35 cellular contexts compared by ENCODE assay signal in the genomic region with DNA sequence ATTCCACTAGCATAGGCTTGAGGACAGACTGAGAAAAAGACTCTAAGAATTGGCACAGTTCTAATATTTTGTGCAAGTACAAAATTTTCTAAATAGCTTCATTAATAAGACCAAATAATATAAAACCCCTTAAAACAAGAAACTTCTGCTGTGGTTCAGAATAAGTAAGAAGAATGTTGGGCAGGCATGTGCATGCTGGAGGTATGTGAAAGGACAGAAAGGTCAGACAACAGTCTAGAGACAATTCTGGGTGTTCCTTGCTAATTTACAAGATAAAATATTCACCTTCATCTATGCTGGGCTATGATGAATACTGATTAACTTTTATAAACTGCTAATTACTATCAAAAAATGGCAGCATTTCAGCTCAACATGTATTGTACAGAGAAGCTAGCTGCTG. TPM values are rescaled to one million over a fixed set of nuclear protein-coding genes. Genes with fewer than 3 reads are reported as not detected.
"Had no signal": no experiment of that assay in that cellular context is flagged by ENCODE, and none has a peak within 500 bp of the region (broad histone marks: within the 10 kb centered on the region; RNA-seq: fewer than 3 reads in every experiment).

No MANE protein-coding gene starts in this region.

- H3K27me3 ChIP-seq: dorsolateral prefrontal cortex, right lobe of liver, uterus had no signal

- H3K36me3 ChIP-seq: uterus had no signal

- H3K4me3 ChIP-seq: coronary artery, dorsolateral prefrontal cortex, left ventricle myocardium inferior, lung, right lobe of liver, skin epidermis, uterus had no signal

- DNase-seq: activated CD4-positive, alpha-beta memory T cell treated with anti-CD3 and anti-CD28 coated beads for 36 hours; activated CD4-positive, alpha-beta T cell treated with anti-CD3 and anti-CD28 coated beads, Interleukin-2, amount 10 ng/mL, durations not matched to agents 24 days and 14 days; activated CD4-positive, CD25-positive, alpha-beta regulatory T cell treated with anti-CD3 and anti-CD28 coated beads, Interleukin-2, amount 50 U/mL, for 72 hours; activated CD8-positive, alpha-beta memory T cell treated with anti-CD3 and anti-CD28 coated beads, Interleukin-2, amount 50 U/mL, for 48 hours; activated gamma-delta T cell; activated naive CD4-positive, alpha-beta T cell treated with anti-CD3 and anti-CD28 coated beads, Interleukin-2, amount 10 ng/mL, durations not matched to agents 7 days and 5 days; activated T-cell treated with anti-CD3 and anti-CD28 coated beads, Interleukin-2, amount 50 U/mL, for 24 hours; amygdala; dorsolateral prefrontal cortex; effector memory CD8-positive, alpha-beta T cell; foreskin fibroblast; head of caudate nucleus; left ventricle myocardium inferior; posterior cingulate gyrus; right lobe of liver; stimulated activated CD4-positive, alpha-beta T cell treated with anti-CD3 and anti-CD28 coated beads, Interleukin-4, amount 100 ng/mL, for 24 hours; stimulated activated naive CD8-positive, alpha-beta T cell treated with anti-CD3 and anti-CD28 coated beads, Interleukin-15, amount 100 ng/mL, for 72 hours; substantia nigra; SW 1271; T1000; uterus; WERI-Rb-1 had no signal

- H3K27me3 Mint-ChIP-seq: activated CD4-positive, alpha-beta memory T cell treated with anti-CD3 and anti-CD28 coated beads for 36 hours; activated CD4-positive, alpha-beta T cell treated with anti-CD3 and anti-CD28 coated beads, Interleukin-2, amount 10 ng/mL, durations not matched to agents 24 days and 14 days; activated naive CD4-positive, alpha-beta T cell treated with anti-CD3 and anti-CD28 coated beads, Interleukin-2, amount 10 ng/mL, durations not matched to agents 7 days and 5 days; activated T-cell treated with anti-CD3 and anti-CD28 coated beads, Interleukin-2, amount 50 U/mL, for 24 hours; effector memory CD8-positive, alpha-beta T cell; stimulated activated naive CD8-positive, alpha-beta T cell treated with anti-CD3 and anti-CD28 coated beads, Interleukin-15, amount 100 ng/mL, for 72 hours; type B pancreatic cell had no signal

- H3K27ac Mint-ChIP-seq: activated CD4-positive, alpha-beta T cell treated with anti-CD3 and anti-CD28 coated beads, Interleukin-2, amount 10 ng/mL, durations not matched to agents 24 days and 14 days; activated naive CD4-positive, alpha-beta T cell treated with anti-CD3 and anti-CD28 coated beads, Interleukin-2, amount 10 ng/mL, durations not matched to agents 7 days and 5 days; nephron; stimulated activated effector memory CD8-positive, alpha-beta T cell treated with anti-CD3 and anti-CD28 coated beads, Interleukin-12 subunit alpha, Interleukin-12 subunit beta, amount 100 ng/mL, for 72 hours; stimulated activated naive CD8-positive, alpha-beta T cell treated with anti-CD3 and anti-CD28 coated beads, Interleukin-15, amount 100 ng/mL, for 72 hours; T-helper 1 cell treated with Interleukin-12 subunit alpha and Interleukin-12 subunit beta and Interleukin-4 antibody, amounts not matched to agents 30 μg/mL and 1 μg/mL, for 36 hours; type B pancreatic cell had no signal

- H3K4me3 Mint-ChIP-seq: activated CD4-positive, alpha-beta memory T cell treated with anti-CD3 and anti-CD28 coated beads for 36 hours; activated CD4-positive, alpha-beta T cell treated with anti-CD3 and anti-CD28 coated beads, Interleukin-2, amount 10 ng/mL, durations not matched to agents 24 days and 14 days; activated naive CD4-positive, alpha-beta T cell treated with anti-CD3 and anti-CD28 coated beads, Interleukin-2, amount 10 ng/mL, durations not matched to agents 7 days and 5 days; activated T-cell treated with anti-CD3 and anti-CD28 coated beads, Interleukin-2, amount 50 U/mL, for 24 hours; effector memory CD8-positive, alpha-beta T cell; nephron; stimulated activated effector memory CD8-positive, alpha-beta T cell treated with anti-CD3 and anti-CD28 coated beads, Interleukin-12 subunit alpha, Interleukin-12 subunit beta, amount 100 ng/mL, for 72 hours; stimulated activated naive CD8-positive, alpha-beta T cell treated with anti-CD3 and anti-CD28 coated beads, Interleukin-15, amount 100 ng/mL, for 72 hours; T-helper 1 cell treated with Interleukin-12 subunit alpha and Interleukin-12 subunit beta and Interleukin-4 antibody, amounts not matched to agents 30 μg/mL and 1 μg/mL, for 36 hours; type B pancreatic cell had no signal

- FAIRE-seq: endothelial cell of umbilical vein had no signal

- H3K4me1 ChIP-seq: left ventricle myocardium inferior, right lobe of liver, uterus had no signal

- H3K27ac ChIP-seq: coronary artery, dorsolateral prefrontal cortex, left ventricle myocardium inferior, right lobe of liver, skin epidermis, uterus, WERI-Rb-1 had no signal

- H3K4me1 Mint-ChIP-seq: nephron had no signal

RNA-seq across cellular contexts. Expression of gene SULT6B1, which starts 22.7 kb away (rescaled TPM):
- total RNA-seq: activated CD4-positive, alpha-beta memory T cell treated with anti-CD3 and anti-CD28 coated beads for 36 hours; activated CD4-positive, alpha-beta T cell treated with anti-CD3 and anti-CD28 coated beads, Interleukin-2, amount 10 ng/mL, durations not matched to agents 24 days and 14 days; dorsolateral prefrontal cortex; endothelial cell of umbilical vein; left ventricle myocardium inferior; lung; mesenteric fat pad; mucosa of gallbladder; osteoblast; right lobe of liver; uterus had no signal
- polyA plus RNA-seq: endothelial cell of umbilical vein, esophagus, lung, thymus had no signal
